27 cellular contexts compared by ENCODE assay signal in the genomic region with DNA sequence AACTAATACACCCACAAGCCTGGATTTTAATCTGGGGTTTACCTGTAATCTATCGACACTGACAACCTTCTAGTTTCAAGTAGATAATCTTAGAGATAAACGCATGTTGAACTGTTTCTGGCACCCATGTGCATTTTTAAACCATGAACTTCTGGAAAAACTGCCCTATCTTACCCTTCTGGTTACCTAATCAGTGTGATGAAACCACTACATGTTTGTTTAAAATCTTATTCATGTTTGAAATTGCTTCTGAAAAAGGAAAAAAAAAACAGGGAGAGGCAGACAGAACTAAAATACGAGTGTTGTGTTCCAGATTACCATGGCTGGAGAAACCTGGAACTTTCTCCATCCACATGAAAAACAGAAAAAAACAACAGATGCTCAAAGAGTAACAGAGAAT.
DNase-seq lines count a peak whose midpoint lies in the region; ATAC-seq, FAIRE-seq and TF ChIP-seq lines count a peak whose summit lies in the region.
"Had no signal": no experiment of that assay in that cellular context is flagged by ENCODE, and none has a peak within 500 bp of the region (broad histone marks: within the 10 kb centered on the region; RNA-seq: fewer than 3 reads in every experiment).

No MANE protein-coding gene starts in this region.

- no peak overlapping the region for H3K4me2 ChIP-seq in hepatocyte

- H3K27me3 ChIP-seq in adipocyte (replicated peaks; ENCODE audit: control insufficient read depth, insufficient read depth, low read length) (peaks cover 7% of the 10 kb centered on the region), hepatocyte (no peaks in the 10 kb centered on the region), skeletal muscle tissue (ENCODE audit: control insufficient read depth in 3 of 3, insufficient read depth in 3 of 3, low read length in 3 of 3) (no peaks in the 10 kb centered on the region)
- H3K27me3 ChIP-seq: upper lobe of right lung had no signal

- H3K36me3 ChIP-seq in adipocyte (ENCODE audit: control insufficient read depth, insufficient read depth, low read length, severe bottlenecking) (no peaks in the 10 kb centered on the region), hepatocyte (replicated peaks; ENCODE audit: insufficient read depth, low read depth) (no peaks in the 10 kb centered on the region), skeletal muscle tissue (ENCODE audit: control insufficient read depth in 3 of 3, insufficient read depth in 3 of 3, low read length in 3 of 3) (no peaks in the 10 kb centered on the region)
- H3K36me3 ChIP-seq: HAP-1, upper lobe of right lung had no signal

- H2AFZ ChIP-seq in hepatocyte = no peak overlapping the region

- peaks cover 38% of the 10 kb centered on the region for H3K4me1 ChIP-seq in adipocyte (ENCODE audit: control insufficient read depth, insufficient read depth, low read length)
- H3K4me1 ChIP-seq in hepatocyte (ENCODE audit: insufficient read depth) = no peaks in the 10 kb centered on the region
- H3K4me1 ChIP-seq in skeletal muscle tissue (ENCODE audit: control insufficient read depth in 3 of 3, insufficient read depth in 3 of 3, low read length in 3 of 3) = peaks cover 0 to 8% (median 7%) of the 10 kb centered on the region in 3 donors
- H3K4me1 ChIP-seq: HAP-1, upper lobe of right lung had no signal

- WGBS in hepatocyte (ENCODE audit: low lambda C conversion rate, missing lambda C conversion rate) = 61% methylated on average over 3 of the region's 3 CpGs

- no peak for ATAC-seq in HG02938 (IDR thresholded peaks at IDR 0.05; ENCODE audit: unreplicated experiment)
- ATAC-seq: naive thymus-derived CD8-positive, alpha-beta T cell; upper lobe of right lung had no signal

- no peak for FAIRE-seq in RCC 7860 (lab: Jason Lieb, UNC)
- FAIRE-seq: endometrium, GM18507 had no signal

- H3K9ac ChIP-seq in adipocyte (ENCODE audit: low read length) = peak overlapping the region; percentile 19
- no peak overlapping the region for H3K9ac ChIP-seq in skeletal muscle tissue (ENCODE audit: low read depth in 1 of 3, low read length in 3 of 3)

- TF ChIP-seq CTCF in epithelial cell of esophagus (IDR thresholded peaks at IDR 0.05; ENCODE audit: insufficient read depth, low read depth, low read length, missing control alignments) = no peak
- no peak for TF ChIP-seq CTCF in hepatocyte (IDR thresholded peaks at IDR 0.05; ENCODE audit: poor library complexity)

- H3K9me2 ChIP-seq in hepatocyte (replicated peaks; ENCODE audit: insufficient read depth) = no peaks in the 10 kb centered on the region

- no peak overlapping the region for H3K4me3 ChIP-seq in adipocyte (ENCODE audit: low read length)
- H3K4me3 ChIP-seq in epithelial cell of esophagus (ENCODE audit: low read length) = no peak overlapping the region
- no peak overlapping the region for H3K4me3 ChIP-seq in hepatocyte
- H3K4me3 ChIP-seq in skeletal muscle tissue (ENCODE audit: low read length in 3 of 3) = no peak overlapping the region
- H3K4me3 ChIP-seq: HAP-1, upper lobe of right lung had no signal

- H3K27ac ChIP-seq in hepatocyte (peak overlapping the region; percentile 19), skeletal muscle tissue (ENCODE audit: low read depth, low read length) (peak overlapping the region; percentile 58)
- H3K27ac ChIP-seq: upper lobe of right lung had no signal

- DNase-seq in adipocyte (ENCODE audit: low read depth) (peak; percentile 34), epithelial cell of esophagus (ENCODE audit: low read depth) (peak; percentile 55), hepatocyte (ENCODE audit: low spot score) (no peak), RCC 7860 (ENCODE audit: low spot score) (no peak)
- DNase-seq in activated effector memory CD4-positive, alpha-beta T cell treated with anti-CD3 and anti-CD28 coated beads, Interleukin-2, amount 50 U/mL, for 16 hours = no peak
- DNase-seq: activated CD4-positive, alpha-beta memory T cell treated with anti-CD3 and anti-CD28 coated beads for 36 hours; activated CD8-positive, alpha-beta memory T cell treated with anti-CD3 and anti-CD28 coated beads, Interleukin-2, amount 50 U/mL, for 4 hours; activated naive CD4-positive, alpha-beta T cell treated with anti-CD3 and anti-CD28 coated beads, Interleukin-2, amount 50 U/mL, for 16 hours; aorta; central memory CD4-positive, alpha-beta T cell; dermis blood vessel endothelial cell; foreskin melanocyte; midbrain; naive thymus-derived CD8-positive, alpha-beta T cell; NCI-H1105 treated with DMSO at 0.1 percent for 48 hours; NCI-H2029 treated with DMSO at 0.1 percent for 48 hours; NCI-H2227 treated with DMSO at 0.1 percent for 48 hours; NCI-H748 treated with DMSO at 0.1 percent for 48 hours; nucleus accumbens; RPMI8226; stimulated activated CD4-positive, alpha-beta T cell treated with anti-CD3 and anti-CD28 coated beads, Interleukin-2, amount 100 ng/mL, for 48 hours; upper lobe of right lung had no signal

- H3K79me2 ChIP-seq in hepatocyte = no peaks in the 10 kb centered on the region

- H4K20me1 ChIP-seq in hepatocyte (ENCODE audit: insufficient read depth, poor library complexity, severe bottlenecking) = no peaks in the 10 kb centered on the region

- H3K9me3 ChIP-seq in adipocyte (ENCODE audit: control insufficient read depth, low read length) (peaks cover 17% of the 10 kb centered on the region), hepatocyte (ENCODE audit: low read depth) (no peaks in the 10 kb centered on the region), skeletal muscle tissue (ENCODE audit: control insufficient read depth in 3 of 3, low read length in 3 of 3) (no peaks in the 10 kb centered on the region)
- H3K9me3 ChIP-seq: HAP-1, upper lobe of right lung had no signal

Comparison
In these comparisons a context has a peak if more than half of its experiments do, and no peak if none do; other contexts are left out.
1. DNase-seq: peak in adipocyte (single experiment) and epithelial cell of esophagus (single experiment); none in hepatocyte (single experiment), activated effector memory CD4-positive, alpha-beta T cell treated with anti-CD3 and anti-CD28 coated beads, Interleukin-2, amount 50 U/mL, for 16 hours (single experiment) and RCC 7860 (single experiment).